In genomic region chr15:81323944-81324881, GRCh38 we compare ENCODE assay signal across 8 cellular contexts. TPM values are rescaled to one million over a fixed set of nuclear protein-coding genes. Genes with fewer than 3 reads are reported as not detected.
A peak's percentile ranks its signal among the peaks of the same experiment; 100 is the strongest.
DNase-seq lines count a peak whose midpoint lies in the region; ATAC-seq and TF ChIP-seq lines count a peak whose summit lies in the region.

Gene STARD5, minus strand, starts transcription at chr15:81324141. Its CDS starts 42 bp downstream, at chr15:81324099.

- H3K4me1 Mint-ChIP-seq in activated CD4-positive, alpha-beta T cell treated with anti-CD3 and anti-CD28 coated beads for 36 hours, result peaks cover 27% of the 10 kb centered on the region

- peaks cover 11% of the 10 kb centered on the region for H3K36me3 Mint-ChIP-seq in activated CD4-positive, alpha-beta T cell treated with anti-CD3 and anti-CD28 coated beads for 36 hours (ENCODE audit: low read depth)

- ATAC-seq in HG03439 (IDR thresholded peaks at IDR 0.05; ENCODE audit: unreplicated experiment), result peak; percentile 98
- peak; percentile 99 for ATAC-seq in activated CD4-positive, alpha-beta T cell treated with anti-CD3 and anti-CD28 coated beads for 36 hours

- CTCF ChIA-PET in activated CD4-positive, alpha-beta T cell treated with anti-CD3 and anti-CD28 coated beads for 36 hours (lab: Charles Lee), result interaction anchor here (0.7 to 2.5 kb wide), 9 partner anchors 11 to 67 kb away, joined by 3 to 18 read pairs (median 4); no protein-coding TSS in a partner anchor

- H3K27me3 ChIP-seq in colonic mucosa (no peaks in the 10 kb centered on the region), layer of hippocampus (ENCODE audit: control insufficient read depth, insufficient read depth, low read length) (no peaks in the 10 kb centered on the region)

- no peaks in the 10 kb centered on the region for H3K9me3 Mint-ChIP-seq in activated CD4-positive, alpha-beta T cell treated with anti-CD3 and anti-CD28 coated beads for 36 hours (ENCODE audit: low read depth)

- POLR2A ChIA-PET in activated CD4-positive, alpha-beta T cell treated with anti-CD3 and anti-CD28 coated beads for 36 hours (lab: Charles Lee), result interaction anchor here (0.7 to 2.1 kb wide), 9 partner anchors 15 to 938 kb away, joined by 3 to 23 read pairs (median 6); partner anchors contain the start of genes EFL1 and SAXO2

- H3K4me3 ChIP-seq in colonic mucosa, result peak within 1 kb of the TSS; percentile 80

- peaks cover 5% of the 10 kb centered on the region for H3K4me1 ChIP-seq in colonic mucosa

- peak; percentile 98 for DNase-seq in Ammon's horn (ENCODE audit: low spot score)
- peak; percentile 97 for DNase-seq in GM19238 (ENCODE audit: insufficient read length, low spot score)
- peak; percentile 89 for DNase-seq in NCI-H510A (lab: John Stamatoyannopoulos, UW)
- peak; percentile 98 for DNase-seq in activated CD4-positive, alpha-beta T cell treated with anti-CD3 and anti-CD28 coated beads for 36 hours
- DNase-seq in colonic mucosa, result peak; percentile 100
- DNase-seq in stimulated activated CD4-positive, alpha-beta T cell treated with anti-CD3 and anti-CD28 coated beads, Interleukin-1b, Interleukin-23, amount 100 ng/mL, for 24 hours (ENCODE audit: low read depth in 4 of 4, low spot score in 1 of 4), result peak; percentile 90 to 97 (median 95)

- peak within 1 kb of the TSS; percentile 90 for H3K27ac Mint-ChIP-seq in activated CD4-positive, alpha-beta T cell treated with anti-CD3 and anti-CD28 coated beads for 36 hours

- H3K27ac ChIP-seq in colonic mucosa, result peak within 1 kb of the TSS; percentile 79
- peak within 1 kb of the TSS; percentile 25 for H3K27ac ChIP-seq in layer of hippocampus (ENCODE audit: low read depth, low read length)

- no peaks in the 10 kb centered on the region for H3K9me3 ChIP-seq in colonic mucosa

- intact Hi-C loops in activated CD4-positive, alpha-beta T cell treated with anti-CD3 and anti-CD28 coated beads for 36 hours (cut with DNase I, micrococcal nuclease), result loop anchor here (1.0 to 5.0 kb wide), 7 partner anchors 22 to 722 kb away; partner anchors contain the start of genes MESD (in 1 of the 2) and MEX3B (in 1 of the 2)
- intact Hi-C loops in colonic mucosa (cut with DNase I), result no loop called here

- no peaks in the 10 kb centered on the region for H3K27me3 Mint-ChIP-seq in activated CD4-positive, alpha-beta T cell treated with anti-CD3 and anti-CD28 coated beads for 36 hours

- H3K9ac ChIP-seq in colonic mucosa (ENCODE audit: low read depth in 2 of 2, low read length in 2 of 2), result peak within 1 kb of the TSS; percentile 91 to 95

- no peak for TF ChIP-seq CTCF in colonic mucosa (IDR thresholded peaks at IDR 0.05)

- no peaks in the 10 kb centered on the region for H3K36me3 ChIP-seq in colonic mucosa

- H3K4me3 Mint-ChIP-seq in activated CD4-positive, alpha-beta T cell treated with anti-CD3 and anti-CD28 coated beads for 36 hours, result peak within 1 kb of the TSS; percentile 95

RNA-seq across cellular contexts. Expression of gene STARD5, which starts in this region (rescaled TPM):
- 1 to 10 TPM; 8.9 to 9.2 TPM for total RNA-seq in activated CD4-positive, alpha-beta T cell treated with anti-CD3 and anti-CD28 coated beads for 36 hours
- total RNA-seq in colonic mucosa, result 10 to 100 TPM; 34.7 to 38.7 TPM

Comparison
In these comparisons a context has a peak if more than half of its experiments do, and no peak if none do; other contexts are left out.
1. Peak in every context shown above with its lines: DNase-seq, ATAC-seq, H3K4me3 ChIP-seq and H3K27ac ChIP-seq.